Comparison of ENCODE assay signal across 8 cellular contexts in genomic region chr15:43800286-43801136, GRCh38. TPM values are rescaled to one million over a fixed set of nuclear protein-coding genes. Genes with fewer than 3 reads are reported as not detected.
DNase-seq lines count a peak whose midpoint lies in the region; ATAC-seq and TF ChIP-seq lines count a peak whose summit lies in the region.

A gene with protein sequence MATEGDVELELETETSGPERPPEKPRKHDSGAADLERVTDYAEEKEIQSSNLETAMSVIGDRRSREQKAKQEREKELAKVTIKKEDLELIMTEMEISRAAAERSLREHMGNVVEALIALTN (plus strand): TSS chr15:43800599. CDS start chr15:43800623, 24 bp downstream.

- H3K9me3 ChIP-seq in SJSA1 (replicated peaks) (no peaks in the 10 kb centered on the region), neuron (ENCODE audit: low read length) (no peaks in the 10 kb centered on the region), subcutaneous abdominal adipose tissue (ENCODE audit: control insufficient read depth in 5 of 5, low read length in 5 of 5) (no peaks in the 10 kb centered on the region)

- TF ChIP-seq CTCF in GM23338 (conservative IDR thresholded peaks at IDR 0.05; ENCODE audit: low read depth in 2 of 2): no peak
- TF ChIP-seq CTCF in foreskin keratinocyte (conservative IDR thresholded peaks at IDR 0.05): no peak

- H3F3A ChIP-seq in GM23338 (replicated peaks; ENCODE audit: low read depth): peaks cover 41% of the 10 kb centered on the region

- peak within 1 kb of the TSS; percentile 98 for H3K27ac Mint-ChIP-seq in GM23338

- H3K79me2 ChIP-seq in GM23338 (replicated peaks; ENCODE audit: insufficient read depth): peaks cover 15% of the 10 kb centered on the region

- H3K4me1 Mint-ChIP-seq in GM23338: peaks cover 38% of the 10 kb centered on the region

- peaks cover 2% of the 10 kb centered on the region; the same call in 1 of the 2 replicates for H4K20me1 ChIP-seq in GM23338 (replicated peaks; ENCODE audit: insufficient read depth)

- peaks cover 12% of the 10 kb centered on the region for H3K27me3 Mint-ChIP-seq in GM23338 (ENCODE audit: insufficient read depth, low read depth, poor library complexity)

- H3K27me3 ChIP-seq in GM23338 (ENCODE audit: insufficient read depth) (no peaks in the 10 kb centered on the region), SJSA1 (replicated peaks) (no peaks in the 10 kb centered on the region), foreskin keratinocyte (no peaks in the 10 kb centered on the region), neuron (ENCODE audit: insufficient read depth, low read length) (no peaks in the 10 kb centered on the region), subcutaneous abdominal adipose tissue (ENCODE audit: control insufficient read depth in 5 of 5, insufficient read depth in 4 of 5, low read length in 5 of 5) (no peaks in the 10 kb centered on the region)

- H3K4me1 ChIP-seq in GM23338 (ENCODE audit: insufficient read depth) (peaks cover 28% of the 10 kb centered on the region), SJSA1 (replicated peaks) (peaks cover 9% of the 10 kb centered on the region), foreskin keratinocyte (no peaks in the 10 kb centered on the region), neuron (ENCODE audit: insufficient read depth, low read length) (peaks cover 16% of the 10 kb centered on the region), subcutaneous abdominal adipose tissue (ENCODE audit: control insufficient read depth in 5 of 5, insufficient read depth in 5 of 5, low read length in 5 of 5) (peaks cover 0 to 55% (median 28%) of the 10 kb centered on the region in 5 donors)

- peaks cover 9% of the 10 kb centered on the region for H3K36me3 ChIP-seq in GM23338 (ENCODE audit: insufficient read depth)
- peaks cover 100% of the 10 kb centered on the region for H3K36me3 ChIP-seq in SJSA1
- peaks cover 59% of the 10 kb centered on the region for H3K36me3 ChIP-seq in neuron (ENCODE audit: insufficient read depth, low read length)
- H3K36me3 ChIP-seq in subcutaneous abdominal adipose tissue (ENCODE audit: control insufficient read depth in 5 of 5, insufficient read depth in 5 of 5, low read length in 5 of 5): peaks cover 24 to 66% (median 50%) of the 10 kb centered on the region in 5 donors

- H2AFZ ChIP-seq in GM23338: peak within 1 kb of the TSS; percentile 49; the same call in 1 of the 2 replicates
- H2AFZ ChIP-seq in neuron (ENCODE audit: low read depth, low read length): peak within 1 kb of the TSS; percentile 18

- peak within 1 kb of the TSS; percentile 85 to 99 (median 91) for H3K9ac ChIP-seq in subcutaneous abdominal adipose tissue (ENCODE audit: low read length in 5 of 5)

- H3K4me3 ChIP-seq in GM23338: peak within 1 kb of the TSS; percentile 89
- peak within 1 kb of the TSS; percentile 60 for H3K4me3 ChIP-seq in SJSA1
- peak within 1 kb of the TSS; percentile 93 for H3K4me3 ChIP-seq in neuron (ENCODE audit: low read length)
- peak within 1 kb of the TSS; percentile 90 to 98 (median 93) for H3K4me3 ChIP-seq in subcutaneous abdominal adipose tissue (ENCODE audit: low read depth in 1 of 5, low read length in 5 of 5)

- peak; percentile 91 for DNase-seq in Daoy (ENCODE audit: low read depth)
- DNase-seq in GM23338 (ENCODE audit: low spot score): peak; percentile 93
- peak; percentile 86 for DNase-seq in M059J (ENCODE audit: low read depth)
- DNase-seq in SJSA1 (ENCODE audit: low read depth in 1 of 2, low spot score in 2 of 2): peak; percentile 76 to 91
- DNase-seq in activated gamma-delta T cell treated with anti-CD3 and anti-CD28 coated beads, Interleukin-2, amount 50 U/mL, for 16 hours (ENCODE audit: low read depth): peak; percentile 86
- DNase-seq in foreskin keratinocyte: peak; percentile 41 to 67

- H3K4me2 ChIP-seq in GM23338: peak within 1 kb of the TSS; percentile 88

- peak within 1 kb of the TSS; percentile 99 for H3K4me3 Mint-ChIP-seq in GM23338

- no peaks in the 10 kb centered on the region for H3K9me2 ChIP-seq in GM23338 (ENCODE audit: insufficient read depth)

- H3K27ac ChIP-seq in GM23338 (ENCODE audit: low read depth) (peak within 1 kb of the TSS; percentile 94), SJSA1 (peak within 1 kb of the TSS; percentile 27; the same call in 1 of the 2 replicates), foreskin keratinocyte (no peak within 1 kb of the TSS), subcutaneous abdominal adipose tissue (ENCODE audit: low read depth, low read length) (peak within 1 kb of the TSS; percentile 99)

- ATAC-seq in GM23338 (peak; percentile 84), foreskin keratinocyte (peak; percentile 90)

- H3K9me3 Mint-ChIP-seq in GM23338: no peaks in the 10 kb centered on the region

- peaks cover 71% of the 10 kb centered on the region for H3K36me3 Mint-ChIP-seq in GM23338 (ENCODE audit: low read depth)

TF ChIP-seq in GM23338, 12 proteins besides CTCF, POLR2A, EP300 and RAD21:
- TF ChIP-seq ETS1 (IDR thresholded peaks at IDR 0.05): peak; percentile 30; the same call in 1 of the 2 replicates
- TF ChIP-seq CREB1 (CRISPR knock-in tag; IDR thresholded peaks at IDR 0.05; ENCODE audit: low read depth): peak; percentile 42; the same call in 1 of the 2 replicates
- no peak for TF ChIP-seq NANOG (IDR thresholded peaks at IDR 0.05; ENCODE audit: borderline replicate concordance)
- peak; percentile 92 for TF ChIP-seq POLR2AphosphoS5 (IDR thresholded peaks at IDR 0.05; ENCODE audit: low read depth)
TF ChIP-seq in GM23338: peak in this region for 3.

RNA-seq across cellular contexts. Expression of the gene that starts here (rescaled TPM):
- 14.5 and 26.3 TPM in 2 replicates for total RNA-seq in Daoy (2014; rRNA removed; shearing (Covaris generic))
- 7.2 and 9.4 TPM in 2 replicates for total RNA-seq in GM23338 (2014; rRNA removed; shearing (Covaris generic))
- polyA plus RNA-seq in GM23338 (2016; fragmentation: Nextera tagmentation; extraction: Ambion mirVana): 39.6 and 40.1 TPM in 2 replicates
- total RNA-seq in M059J (2014; rRNA removed; shearing (Covaris generic)): 4.6 and 20.9 TPM in 2 replicates
- 9.4 and 18.9 TPM in 2 replicates for total RNA-seq in SJSA1 (2014; rRNA removed; shearing (Covaris generic))
- total RNA-seq in foreskin keratinocyte: 2.9 and 5.4 TPM in 2 replicates
- 2.1 and 3.0 TPM in 2 replicates for polyA plus RNA-seq in foreskin keratinocyte

Comparison
In these comparisons a context has a peak if more than half of its experiments do, and no peak if none do; other contexts are left out.
1. RNA of the gene that starts here (polyA plus RNA-seq): 39.6 to 40.1 TPM in GM23338; 2.1 to 3.0 TPM in foreskin keratinocyte; every median in the first group is over 10 times any median in the second.
2. Peak in every context shown above with its lines, with median percentiles within 50 percentile points of each other: DNase-seq and H3K4me3 ChIP-seq.